8 cellular contexts compared by ENCODE assay signal in the genomic region with DNA sequence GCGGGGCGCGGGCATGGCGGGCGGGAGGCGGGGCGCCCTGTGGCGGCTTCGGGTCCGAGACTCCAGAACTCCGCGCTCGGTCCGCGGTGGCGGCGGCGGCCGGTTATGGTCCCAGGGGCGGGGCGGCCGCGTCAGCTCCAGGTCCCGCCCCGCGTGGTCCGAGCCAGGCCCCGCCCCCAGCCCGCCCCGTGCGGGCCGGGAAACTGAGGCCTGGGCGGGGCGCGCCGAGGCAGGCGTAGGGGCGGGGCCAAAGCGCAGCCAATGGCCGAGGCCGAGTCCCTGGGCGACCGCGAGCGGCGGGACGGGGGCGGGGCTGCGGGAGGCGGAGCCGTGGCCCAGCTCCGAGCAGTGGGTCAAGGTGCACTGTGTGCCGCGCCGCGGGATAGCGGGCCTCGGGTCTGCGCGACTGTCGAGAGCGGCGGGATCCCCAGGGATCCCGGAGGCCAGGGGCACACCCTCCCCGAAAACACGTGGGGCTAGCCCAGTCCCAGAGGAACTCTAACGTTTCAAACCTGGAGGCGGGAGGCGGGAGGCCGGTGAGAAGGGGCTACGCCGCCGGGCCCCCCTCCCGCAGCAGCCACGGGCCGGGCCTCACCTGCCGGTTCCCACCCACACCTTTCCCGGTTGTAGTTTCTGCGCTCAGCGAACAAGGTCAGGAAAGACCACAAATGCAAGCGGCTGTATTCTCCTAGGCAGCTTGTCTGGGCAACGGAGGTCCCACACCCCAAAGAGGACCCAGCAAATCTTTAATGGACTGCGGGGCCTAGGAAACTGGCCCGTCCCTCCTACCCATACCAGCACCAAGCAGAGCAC. TPM values are rescaled to one million over a fixed set of nuclear protein-coding genes. Genes with fewer than 3 reads are reported as not detected.
DNase-seq lines count a peak whose midpoint lies in the region; ATAC-seq and TF ChIP-seq lines count a peak whose summit lies in the region.

Gene SLC25A1, minus strand, starts transcription at position 78 of the 813 bp plus-strand sequence. Its CDS starts 63 bp downstream, at position 15.

- POLR2A ChIA-PET in GM10248 (lab: Yijun Ruan, JAX) = interaction anchor here (1.6 kb wide), 1 partner anchor 253 kb away, joined by 4 read pairs; the partner anchor contains the start of gene HIRA
- POLR2A ChIA-PET in T-cell (lab: Charles Lee) = no interaction called here

- no peaks in the 10 kb centered on the region for H3K9me3 Mint-ChIP-seq in T-cell

- TF ChIP-seq EP300 in tibial nerve (IDR thresholded peaks at IDR 0.05) = peak in 1 of 2 donors; percentile 48

- 2% methylated on average over 27 to 31 of the region's 84 CpGs for WGBS in tibial nerve, 2 donors

- CTCF ChIA-PET in GM10248 (lab: Yijun Ruan, JAX) (interaction anchor here (0.7 to 3.2 kb wide), 26 partner anchors 9 to 452 kb away, joined by 3 to 37 read pairs (median 5); partner anchors contain the start of genes C22orf39, CDC45, CLTCL1 and ESS2), T-cell (lab: Charles Lee) (interaction anchor here in 1 of 2 donors (1.6 kb wide), 1 partner anchor 35 kb away, joined by 4 read pairs; the partner anchor contains the start of gene ESS2)

- H3K27me3 Mint-ChIP-seq in T-cell = no peaks in the 10 kb centered on the region

- no peaks in the 10 kb centered on the region for H3K27me3 ChIP-seq in adipocyte (replicated peaks; ENCODE audit: control insufficient read depth, insufficient read depth, low read length)
- H3K27me3 ChIP-seq in tibial nerve = no peaks in the 10 kb centered on the region

- ATAC-seq in HG02571 (IDR thresholded peaks at IDR 0.05; ENCODE audit: unreplicated experiment) (peak; percentile 61), T-cell (replicated peaks in 1 of 4) (peak; percentile 76 to 83 (median 80))

- DNase-seq in GM10248 (ENCODE audit: extremely low spot score) (peak; percentile 97), NCI-H1048 (lab: John Stamatoyannopoulos, UW) (peak; percentile 69), T-cell (peak in 26 of 34 experiments; percentile 10 to 80 (median 40)), adipocyte (ENCODE audit: low read depth) (peak; percentile 98), cardiac septum (ENCODE audit: low spot score) (peak; percentile 95), pons (ENCODE audit: low spot score) (peak; percentile 88), tibial nerve (ENCODE audit: low spot score in 2 of 2) (peak; percentile 85 to 88)

- peak; percentile 67 to 93 for TF ChIP-seq POLR2A in tibial nerve (IDR thresholded peaks at IDR 0.05)

- intact Hi-C loops in cardiac septum (cut with DNase I) = loop anchor here (2.0 to 5.0 kb wide), 4 partner anchors 34 to 268 kb away; partner anchors contain the start of genes C22orf39, CLTCL1, DGCR2 and ESS2

- H3K36me3 Mint-ChIP-seq in T-cell = no peaks in the 10 kb centered on the region

- H3K9ac ChIP-seq in adipocyte (ENCODE audit: low read length) = peak within 1 kb of the TSS; percentile 92

- H3K4me3 ChIP-seq in adipocyte (ENCODE audit: low read length) = peak within 1 kb of the TSS; percentile 85
- H3K4me3 ChIP-seq in tibial nerve = peak within 1 kb of the TSS; percentile 56 to 99 (median 76)

- TF ChIP-seq CTCF in GM10248 (IDR thresholded peaks at IDR 0.05; ENCODE audit: control extremely low read depth, extremely low read depth, low read depth, missing control alignments) = no peak
- peak in 1 of 5 experiments; percentile 33 for TF ChIP-seq CTCF in tibial nerve (IDR thresholded peaks at IDR 0.05)

- peak within 1 kb of the TSS; percentile 76 to 96 (median 89) for H3K27ac ChIP-seq in tibial nerve

- peaks cover 39% of the 10 kb centered on the region for H3K36me3 ChIP-seq in adipocyte (ENCODE audit: control insufficient read depth, insufficient read depth, low read length, severe bottlenecking)
- H3K36me3 ChIP-seq in tibial nerve = peaks cover 0 to 22% (median 0%) of the 10 kb centered on the region in 3 donors

- no peaks in the 10 kb centered on the region for H3K9me3 ChIP-seq in adipocyte (ENCODE audit: control insufficient read depth, low read length)
- no peaks in the 10 kb centered on the region for H3K9me3 ChIP-seq in tibial nerve

- H3K4me1 Mint-ChIP-seq in T-cell = peaks cover 12 to 32% (median 19%) of the 10 kb centered on the region in 3 donors

- peak within 1 kb of the TSS; percentile 76 to 84 for H3K27ac Mint-ChIP-seq in T-cell

- H3K4me3 Mint-ChIP-seq in T-cell = peak within 1 kb of the TSS; percentile 81 to 86 (median 81)

- H3K4me1 ChIP-seq in adipocyte (ENCODE audit: control insufficient read depth, insufficient read depth, low read length) = peaks cover 42% of the 10 kb centered on the region
- peaks cover 0 to 52% (median 24%) of the 10 kb centered on the region in 4 donors for H3K4me1 ChIP-seq in tibial nerve

RNA-seq across cellular contexts. Expression of gene SLC25A1, which starts in this region (rescaled TPM):
- total RNA-seq in T-cell = 10 to 100 TPM; 24.1 to 52.9 (median 45.7) TPM
- 22.2 TPM for total RNA-seq in cardiac septum
- total RNA-seq in tibial nerve = 100 to 1,000 TPM in 1 of 4 donors, 10 to 100 TPM in 3; 46.9 to 100 (median 86.2) TPM

Comparison
In these comparisons a context has a peak if more than half of its experiments do, and no peak if none do; other contexts are left out.
1. Peak in every context shown above with its lines: DNase-seq, ATAC-seq, H3K4me3 ChIP-seq and H3K27ac ChIP-seq.
2. DNase-seq: peak in every context shown above with its lines; median percentile 98 in adipocyte; 97 in GM10248; 95 in cardiac septum; 88 in pons; 86 in tibial nerve; 69 in NCI-H1048; 40 in T-cell.